Comparison of ENCODE assay signal across 9 cellular contexts in the genomic region with DNA sequence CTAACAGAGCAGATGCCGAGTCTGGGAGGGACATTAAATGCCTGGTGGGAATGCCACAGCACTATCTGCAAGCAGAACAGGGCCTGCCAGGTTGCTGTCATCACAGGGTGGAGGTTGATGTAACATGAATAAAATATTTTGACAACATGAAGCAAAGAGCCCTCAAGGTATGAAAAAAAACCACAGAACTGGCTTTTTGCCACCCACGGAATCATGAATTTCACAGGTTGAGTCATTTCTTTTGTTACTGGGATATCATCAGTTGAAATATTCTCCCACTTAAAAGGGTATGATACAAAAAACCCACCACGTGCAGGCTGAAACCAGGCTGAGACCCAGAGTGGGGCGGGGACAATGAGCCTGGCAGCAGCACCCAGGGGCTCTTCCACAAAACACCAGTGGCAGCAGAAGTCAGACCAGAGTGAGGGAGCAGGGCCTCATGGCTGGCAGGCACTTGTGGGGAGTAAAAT.
DNase-seq lines count a peak whose midpoint lies in the region; ATAC-seq and TF ChIP-seq lines count a peak whose summit lies in the region.
"Had no signal": no experiment of that assay in that cellular context is flagged by ENCODE, and none has a peak within 500 bp of the region (broad histone marks: within the 10 kb centered on the region; RNA-seq: fewer than 3 reads in every experiment).

No MANE protein-coding gene starts in this region.

- TF ChIP-seq CTCF in coronary artery (IDR thresholded peaks at IDR 0.05), result no peak

- H3K27ac ChIP-seq in coronary artery, result no peak overlapping the region

- DNase-seq in NCI-H2196 (lab: John Stamatoyannopoulos, UW; ENCODE audit: unreplicated experiment) (peak; percentile 42), coronary artery (ENCODE audit: low spot score) (peak; percentile 41), renal cortical epithelial cell (ENCODE audit: low read depth) (peak; percentile 94), NCI-H1105 (lab: John Stamatoyannopoulos, UW) (no peak), NAMALWA (ENCODE audit: low spot score) (no peak), SIG-M5 (lab: John Stamatoyannopoulos, UW) (no peak)
- DNase-seq: MM.1S had no signal

- ATAC-seq in GM18511 (IDR thresholded peaks at IDR 0.05; ENCODE audit: unreplicated experiment) (peak; percentile 45), GM19455 (IDR thresholded peaks at IDR 0.05; ENCODE audit: unreplicated experiment) (no peak)

- no peak overlapping the region for H3K4me3 ChIP-seq in coronary artery

Comparison
In these comparisons a context has a peak if more than half of its experiments do, and no peak if none do; other contexts are left out.
1. DNase-seq: peak in NCI-H2196 (single experiment), coronary artery (single experiment) and renal cortical epithelial cell (single experiment); none in NCI-H1105 (single experiment), NAMALWA (single experiment) and SIG-M5 (single experiment).